ENCODE assay signal across 24 cellular contexts in the genomic region with DNA sequence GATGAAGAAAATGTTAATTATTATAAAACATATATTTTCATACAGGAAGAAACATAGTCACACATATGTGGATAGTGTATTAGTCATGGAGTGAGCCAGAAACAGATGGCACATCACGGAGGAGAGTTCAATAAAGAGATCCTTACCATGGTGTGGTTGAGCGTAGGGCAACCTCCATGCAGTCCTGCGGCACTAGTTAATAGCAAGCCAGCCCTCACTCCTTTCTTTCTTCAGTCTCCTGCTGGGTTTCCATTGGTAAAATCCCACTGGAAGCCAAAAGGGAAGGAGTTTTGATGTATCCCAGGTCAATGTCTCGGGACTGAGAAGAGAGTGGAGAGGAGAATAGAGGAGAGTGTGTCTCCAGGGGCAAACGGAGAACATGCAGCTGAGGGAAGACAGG.
"Had no signal": no experiment of that assay in that cellular context is flagged by ENCODE, and none has a peak within 500 bp of the region (broad histone marks: within the 10 kb centered on the region; RNA-seq: fewer than 3 reads in every experiment).

No MANE protein-coding gene starts in this region.

- H3K4me1 ChIP-seq: heart right ventricle, left ventricle myocardium inferior, lower lobe of right lung, parathyroid adenoma, prostate gland, spleen, tibial artery, upper lobe of left lung, uterus had no signal

- H3K36me3 Mint-ChIP-seq: memory B cell; natural killer cell treated with Interleukin-12 subunit alpha and Interleukin-12 subunit beta and Interleukin-15 and Interleukin-18, amount 100 ng/mL, for 72 hours; stimulated activated memory B cell treated with anti-CD40 and anti-IgM and Interleukin-4, amounts not matched to agents 10 μg/mL and 1 μg/mL and 100 μg/mL, for 72 hours had no signal

- H3K36me3 ChIP-seq: heart right ventricle, left ventricle myocardium inferior, lower lobe of right lung, prostate gland, spleen, tibial artery, upper lobe of left lung, uterus had no signal

- H3K4me1 Mint-ChIP-seq: memory B cell; stimulated activated memory B cell treated with anti-CD40 and anti-IgM and Interleukin-4, amounts not matched to agents 10 μg/mL and 1 μg/mL and 100 μg/mL, for 72 hours had no signal

- ATAC-seq: heart right ventricle; left cardiac atrium; lower lobe of right lung; natural killer cell treated with Interleukin-12 subunit alpha and Interleukin-12 subunit beta and Interleukin-15 and Interleukin-18, amount 100 ng/mL, for 72 hours; sciatic nerve; stimulated activated memory B cell treated with anti-CD40 and anti-IgM and Interleukin-4, amounts not matched to agents 10 μg/mL and 1 μg/mL and 100 μg/mL, for 72 hours had no signal

- H3K27me3 ChIP-seq: heart right ventricle, spleen, tibial artery, upper lobe of left lung, uterus had no signal

- H3K9ac ChIP-seq: parathyroid adenoma had no signal

- H3K4me3 ChIP-seq: heart right ventricle, left ventricle myocardium inferior, lower lobe of right lung, prostate gland, spleen, tibial artery, upper lobe of left lung, uterus had no signal

- H3K9me3 Mint-ChIP-seq: memory B cell; stimulated activated naive CD8-positive, alpha-beta T cell treated with anti-CD3 and anti-CD28 coated beads, Interleukin-15, Interleukin-2, amounts not matched to agents 100 ng/mL and 50 ng/mL, for 24 hours had no signal

- H3K9me3 ChIP-seq: left ventricle myocardium inferior, lower lobe of right lung, prostate gland, tibial artery, upper lobe of left lung, uterus had no signal

- H3K27ac Mint-ChIP-seq: dendritic cell treated with granulocyte-macrophage colony-stimulating factor and Interleukin-4, amounts not matched to agents 40 ng/mL and 50 ng/mL, for 4 days; memory B cell; natural killer cell treated with Interleukin-12 subunit alpha and Interleukin-12 subunit beta and Interleukin-15 and Interleukin-18, amount 100 ng/mL, for 72 hours; stimulated activated memory B cell treated with anti-CD40 and anti-IgM and Interleukin-4, amounts not matched to agents 10 μg/mL and 1 μg/mL and 100 μg/mL, for 72 hours; stimulated activated naive CD8-positive, alpha-beta T cell treated with anti-CD3 and anti-CD28 coated beads, Interleukin-15, Interleukin-2, amounts not matched to agents 100 ng/mL and 50 ng/mL, for 24 hours had no signal

- H3K4me3 Mint-ChIP-seq: dendritic cell treated with granulocyte-macrophage colony-stimulating factor and Interleukin-4, amounts not matched to agents 40 ng/mL and 50 ng/mL, for 4 days; memory B cell; natural killer cell treated with Interleukin-12 subunit alpha and Interleukin-12 subunit beta and Interleukin-15 and Interleukin-18, amount 100 ng/mL, for 72 hours; stimulated activated memory B cell treated with anti-CD40 and anti-IgM and Interleukin-4, amounts not matched to agents 10 μg/mL and 1 μg/mL and 100 μg/mL, for 72 hours; stimulated activated naive CD8-positive, alpha-beta T cell treated with anti-CD3 and anti-CD28 coated beads, Interleukin-15, Interleukin-2, amounts not matched to agents 100 ng/mL and 50 ng/mL, for 24 hours had no signal

- H3K27ac ChIP-seq: heart right ventricle, left ventricle myocardium inferior, lower lobe of right lung, parathyroid adenoma, prostate gland, spleen, tibial artery, upper lobe of left lung, uterus had no signal

- H3K27me3 Mint-ChIP-seq: dendritic cell treated with granulocyte-macrophage colony-stimulating factor and Interleukin-4, amounts not matched to agents 40 ng/mL and 50 ng/mL, for 4 days; memory B cell; natural killer cell treated with Interleukin-12 subunit alpha and Interleukin-12 subunit beta and Interleukin-15 and Interleukin-18, amount 100 ng/mL, for 72 hours; stimulated activated memory B cell treated with anti-CD40 and anti-IgM and Interleukin-4, amounts not matched to agents 10 μg/mL and 1 μg/mL and 100 μg/mL, for 72 hours; stimulated activated naive CD8-positive, alpha-beta T cell treated with anti-CD3 and anti-CD28 coated beads, Interleukin-15, Interleukin-2, amounts not matched to agents 100 ng/mL and 50 ng/mL, for 24 hours had no signal

- DNase-seq: erythroblast; foreskin melanocyte; heart right ventricle; hypothalamus; kidney; left cardiac atrium; left ventricle myocardium inferior; lower lobe of right lung; midbrain; spleen; stimulated activated CD4-positive, alpha-beta T cell treated with anti-CD3 and anti-CD28 coated beads, Interleukin-15, amount 100 ng/mL, for 24 hours; stimulated activated CD4-positive, alpha-beta T cell treated with anti-CD3 and anti-CD28 coated beads, Interleukin-1b, Interleukin-23, amount 100 ng/mL, for 48 hours; stimulated activated CD4-positive, alpha-beta T cell treated with anti-CD3 and anti-CD28 coated beads, Interleukin-4, amount 100 ng/mL, for 24 hours; tibial artery; upper lobe of left lung; uterus had no signal
